ENCODE assay signal across 16 cellular contexts in genomic region chr10:73407495-73407894, GRCh38. TPM values are rescaled to one million over a fixed set of nuclear protein-coding genes. Genes with fewer than 3 reads are reported as not detected.
DNase-seq lines count a peak whose midpoint lies in the region; ATAC-seq and TF ChIP-seq lines count a peak whose summit lies in the region.
"Had no signal": no experiment of that assay in that cellular context is flagged by ENCODE, and none has a peak within 500 bp of the region (broad histone marks: within the 10 kb centered on the region; RNA-seq: fewer than 3 reads in every experiment).

No MANE protein-coding gene starts in this region.

- no peak overlapping the region for H3K27ac ChIP-seq in SK-N-SH (ENCODE audit: low read depth in 2 of 2, low read length in 1 of 2)
- no peak overlapping the region for H3K27ac ChIP-seq in coronary artery
- H3K27ac ChIP-seq: 22Rv1, BLaER1 had no signal

- H4K20me1 ChIP-seq in SK-N-SH (ENCODE audit: insufficient read depth): peaks cover 72% of the 10 kb centered on the region

- peaks cover 7% of the 10 kb centered on the region for H3K36me3 Mint-ChIP-seq in T-helper 17 cell (ENCODE audit: low read depth)

- H3K36me3 ChIP-seq in SK-N-SH (replicated peaks in 1 of 2; ENCODE audit: control insufficient read depth in 1 of 2, insufficient read depth in 2 of 2, low read length in 1 of 2): peaks cover 3 to 27% of the 10 kb centered on the region in 2 experiments
- H3K36me3 ChIP-seq: HAP-1 had no signal

- TF ChIP-seq EP300 in SK-N-SH (IDR thresholded peaks at IDR 0.05; ENCODE audit: borderline replicate concordance in 1 of 2, low read depth in 1 of 2, low read length in 1 of 2): no peak

- H3K9ac ChIP-seq in SK-N-SH: no peak overlapping the region
- H3K9ac ChIP-seq: BLaER1 had no signal

- H3K9me3 ChIP-seq in SK-N-SH (no peaks in the 10 kb centered on the region), T-helper 17 cell (ENCODE audit: control insufficient read depth, low read length, poor library complexity, severe bottlenecking) (no peaks in the 10 kb centered on the region)
- H3K9me3 ChIP-seq: BLaER1, HAP-1 had no signal

- H3K4me3 ChIP-seq in SK-N-SH (ENCODE audit: low read depth in 2 of 2, low read length in 1 of 2) (no peak overlapping the region), choroid plexus epithelial cell (ENCODE audit: low read depth, low read length) (no peak overlapping the region), coronary artery (no peak overlapping the region)
- H3K4me3 ChIP-seq: BLaER1, HAP-1 had no signal

- no peaks in the 10 kb centered on the region for H3K27me3 Mint-ChIP-seq in T-helper 17 cell

- no peak overlapping the region for H2AFZ ChIP-seq in SK-N-SH (ENCODE audit: low read depth)

- 95% methylated on average over 1 of the region's 1 CpG for WGBS in SK-N-SH (ENCODE audit: low lambda C conversion rate)

- no peak overlapping the region for H3K4me2 ChIP-seq in SK-N-SH
- H3K4me2 ChIP-seq: BLaER1 had no signal

- no peak overlapping the region for H3K4me3 Mint-ChIP-seq in T-helper 17 cell
- H3K4me3 Mint-ChIP-seq: CD8-positive, alpha-beta memory T cell; HFFc6 had no signal

- ATAC-seq in SK-N-SH treated with all-trans-retinoic acid at 6 μM for 48 hours (no peak), T-helper 17 cell (no peak), GM19324 (IDR thresholded peaks at IDR 0.05; ENCODE audit: low FRiP score, unreplicated experiment) (no peak)

- 0 out of 4 replicates have a peak, but pooled peaks cover 0 to 5% of the 10 kb centered on the region in 2 experiments for H3K4me1 ChIP-seq in SK-N-SH (ENCODE audit: control insufficient read depth in 1 of 2, insufficient read depth in 2 of 2, low read depth in 1 of 2, low read length in 1 of 2)
- H3K4me1 ChIP-seq: HAP-1 had no signal

- no peaks in the 10 kb centered on the region for H3F3A ChIP-seq in SK-N-SH (replicated peaks; ENCODE audit: insufficient read depth)

- no peak for TF ChIP-seq CTCF in SK-N-SH (IDR thresholded peaks at IDR 0.05)
- no peak for TF ChIP-seq CTCF in choroid plexus epithelial cell (conservative IDR thresholded peaks at IDR 0.05; ENCODE audit: low read depth, low read length)
- no peak for TF ChIP-seq CTCF in coronary artery (IDR thresholded peaks at IDR 0.05)

- CTCF ChIA-PET in SK-N-SH (lab: Yijun Ruan, JAX): interaction anchor here (0.5 to 1.7 kb wide), 2 partner anchors 122 to 224 kb away, joined by 3 read pairs; no protein-coding TSS in a partner anchor

- peaks cover 100% of the 10 kb centered on the region for H3K79me2 ChIP-seq in SK-N-SH (ENCODE audit: insufficient read depth)

- H3K4me1 Mint-ChIP-seq in T-helper 17 cell: peaks cover 38% of the 10 kb centered on the region

- H3K27ac Mint-ChIP-seq in T-helper 17 cell: peak overlapping the region; percentile 60
- H3K27ac Mint-ChIP-seq: HFFc6 had no signal

- POLR2A ChIA-PET in SK-N-SH (lab: Yijun Ruan, JAX): no interaction called here

- no peaks in the 10 kb centered on the region for H3K9me2 ChIP-seq in SK-N-SH

- DNase-seq in SK-N-SH (no peak), T-helper 17 cell (no peak), choroid plexus epithelial cell (ENCODE audit: low read depth) (peak; percentile 4), NCI-H1930 (lab: John Stamatoyannopoulos, UW) (no peak), coronary artery (ENCODE audit: low spot score) (no peak), NCI-H446 (lab: John Stamatoyannopoulos, UW) (no peak)
- DNase-seq: AML-193; CD8-positive, alpha-beta memory T cell; DMS79 treated with DMSO at 0.1 percent for 48 hours; EL; HFFc6 had no signal

- TF ChIP-seq RAD21 in SK-N-SH (IDR thresholded peaks at IDR 0.05; ENCODE audit: low read length): no peak

- no peaks in the 10 kb centered on the region for H3K27me3 ChIP-seq in SK-N-SH (ENCODE audit: insufficient read depth)
- H3K27me3 ChIP-seq: BLaER1 had no signal

TF ChIP-seq in SK-N-SH, 30 proteins besides CTCF, POLR2A, EP300 and RAD21:
- TF ChIP-seq REST (IDR thresholded peaks at IDR 0.05; ENCODE audit: low read depth, low read length): peak; percentile 76
- no peak for TF ChIP-seq MEF2A (IDR thresholded peaks at IDR 0.05; ENCODE audit: borderline replicate concordance, low read depth)

TF ChIP-seq in SK-N-SH treated with all-trans-retinoic acid at 6 μM for 48 hours, 23 proteins besides CTCF, POLR2A, EP300 and RAD21:
- TF ChIP-seq ISL1 (CRISPR knock-in tag; IDR thresholded peaks at IDR 0.05): no peak
- no peak for TF ChIP-seq ZNF565 (CRISPR knock-in tag; conservative IDR thresholded peaks at IDR 0.05; ENCODE audit: low read depth)
- no peak for TF ChIP-seq TOX (CRISPR knock-in tag; IDR thresholded peaks at IDR 0.05; ENCODE audit: borderline replicate concordance)
- TF ChIP-seq ZFP30 (CRISPR knock-in tag; IDR thresholded peaks at IDR 0.05): no peak
- no peak for TF ChIP-seq POU6F1 (CRISPR knock-in tag; IDR thresholded peaks at IDR 0.05; ENCODE audit: borderline replicate concordance, low read depth)
- no peak for TF ChIP-seq TCF4 (CRISPR knock-in tag; IDR thresholded peaks at IDR 0.05; ENCODE audit: borderline replicate concordance)
- no peak for TF ChIP-seq RARB (CRISPR knock-in tag; IDR thresholded peaks at IDR 0.05)
- no peak for TF ChIP-seq CSRNP3 (CRISPR knock-in tag; IDR thresholded peaks at IDR 0.05)
- TF ChIP-seq, protein P1, sequence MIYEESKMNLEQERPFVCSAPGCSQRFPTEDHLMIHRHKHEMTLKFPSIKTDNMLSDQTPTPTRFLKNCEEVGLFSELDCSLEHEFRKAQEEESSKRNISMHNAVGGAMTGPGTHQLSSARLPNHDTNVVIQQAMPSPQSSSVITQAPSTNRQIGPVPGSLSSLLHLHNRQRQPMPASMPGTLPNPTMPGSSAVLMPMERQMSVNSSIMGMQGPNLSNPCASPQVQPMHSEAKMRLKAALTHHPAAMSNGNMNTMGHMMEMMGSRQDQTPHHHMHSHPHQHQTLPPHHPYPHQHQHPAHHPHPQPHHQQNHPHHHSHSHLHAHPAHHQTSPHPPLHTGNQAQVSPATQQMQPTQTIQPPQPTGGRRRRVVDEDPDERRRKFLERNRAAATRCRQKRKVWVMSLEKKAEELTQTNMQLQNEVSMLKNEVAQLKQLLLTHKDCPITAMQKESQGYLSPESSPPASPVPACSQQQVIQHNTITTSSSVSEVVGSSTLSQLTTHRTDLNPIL (CRISPR knock-in tag; IDR thresholded peaks at IDR 0.05; ENCODE audit: low read depth): no peak
- no peak for TF ChIP-seq CSDC2 (CRISPR knock-in tag; IDR thresholded peaks at IDR 0.05)
- TF ChIP-seq OSR1 (CRISPR knock-in tag; IDR thresholded peaks at IDR 0.05): no peak
- no peak for TF ChIP-seq PPARA (CRISPR knock-in tag; IDR thresholded peaks at IDR 0.05; ENCODE audit: borderline replicate concordance)
- no peak for TF ChIP-seq ESRRG (CRISPR knock-in tag; IDR thresholded peaks at IDR 0.05)
- no peak for TF ChIP-seq ZFP3 (CRISPR knock-in tag; IDR thresholded peaks at IDR 0.05)
- TF ChIP-seq ZNF8 (CRISPR knock-in tag; IDR thresholded peaks at IDR 0.05): no peak
- no peak for TF ChIP-seq BACH2 (CRISPR knock-in tag; IDR thresholded peaks at IDR 0.05; ENCODE audit: borderline replicate concordance)

RNA-seq across cellular contexts. Expression of gene ANXA7, which starts 6.4 kb away (rescaled TPM):
- 65.7 and 88.1 TPM in 2 replicates for polyA plus RNA-seq in SK-N-SH (2012; rRNA removed)
- polyA plus RNA-seq in SK-N-SH (2012; cell fraction: cytosol; rRNA removed): 82.6 and 83.1 TPM in 2 replicates
- 38.1 and 67.6 TPM in 2 replicates for polyA plus RNA-seq in SK-N-SH (2012; cell fraction: nucleus; rRNA removed)
- 100 to 1,000 TPM in 1 of 2 donors, 10 to 100 TPM in 1; 94.9 to 117 TPM for total RNA-seq in T-helper 17 cell

RNA-seq across cellular contexts. Expression of gene MSS51, which starts 25.9 kb away (rescaled TPM):
- polyA plus RNA-seq in SK-N-SH (2012; rRNA removed): 0.95 and 1.8 TPM in 2 replicates
- 0.35 and 0.37 TPM in 2 replicates for polyA plus RNA-seq in SK-N-SH (2012; cell fraction: cytosol; rRNA removed)
- 9.0 and 11.7 TPM in 2 replicates for polyA plus RNA-seq in SK-N-SH (2012; cell fraction: nucleus; rRNA removed)
- 1 to 10 TPM; 2.2 to 2.6 TPM for total RNA-seq in T-helper 17 cell

RNA-seq across cellular contexts. Expression of gene CFAP70, which starts 48.8 kb away (rescaled TPM):
- polyA plus RNA-seq in SK-N-SH (2012; rRNA removed): 0.74 and 1.9 TPM in 2 replicates
- polyA plus RNA-seq in SK-N-SH (2012; cell fraction: cytosol; rRNA removed): 0.28 and 0.29 TPM in 2 replicates
- 5.3 and 9.2 TPM in 2 replicates for polyA plus RNA-seq in SK-N-SH (2012; cell fraction: nucleus; rRNA removed)
- total RNA-seq in T-helper 17 cell: 1 to 10 TPM; 2.4 to 2.6 TPM
- polyA plus RNA-seq: CD8-positive, alpha-beta memory T cell had no signal
